ENCODE assay signal across 18 cellular contexts in genomic region chr1:179178965-179179364, GRCh38. TPM values are rescaled to one million over a fixed set of nuclear protein-coding genes. Genes with fewer than 3 reads are reported as not detected.
DNase-seq lines count a peak whose midpoint lies in the region; ATAC-seq, FAIRE-seq and TF ChIP-seq lines count a peak whose summit lies in the region.
"Had no signal": no experiment of that assay in that cellular context is flagged by ENCODE, and none has a peak within 500 bp of the region (broad histone marks: within the 10 kb centered on the region; RNA-seq: fewer than 3 reads in every experiment).

No MANE protein-coding gene starts in this region.

- no peaks in the 10 kb centered on the region for H3K27me3 ChIP-seq in A673 (replicated peaks; ENCODE audit: insufficient read depth, low read depth, low read length, poor library complexity)
- no peaks in the 10 kb centered on the region for H3K27me3 ChIP-seq in astrocyte (ENCODE audit: insufficient read depth, low read length)
- H3K27me3 ChIP-seq: esophagus squamous epithelium, neutrophil, uterus had no signal

- CTCF ChIA-PET in A673 (lab: Charles Lee) = no interaction called here
- CTCF ChIA-PET in activated CD4-positive, alpha-beta memory T cell treated with anti-CD3 and anti-CD28 coated beads for 36 hours (lab: Charles Lee) = no interaction called here

- peak overlapping the region; percentile 73 for H3K4me3 Mint-ChIP-seq in HFFc6
- H3K4me3 Mint-ChIP-seq in astrocyte (ENCODE audit: unreplicated experiment) = no peak overlapping the region
- H3K4me3 Mint-ChIP-seq in activated CD4-positive, alpha-beta memory T cell treated with anti-CD3 and anti-CD28 coated beads for 36 hours = no peak overlapping the region
- H3K4me3 Mint-ChIP-seq: activated naive CD8-positive, alpha-beta T cell treated with anti-CD3 and anti-CD28 coated beads, Interleukin-2, amount 10 ng/mL, durations not matched to agents 7 days and 5 days; T-helper 17 cell had no signal

- H3K36me3 ChIP-seq in A673 (ENCODE audit: insufficient read depth, low read length, poor library complexity, severe bottlenecking) (no peaks in the 10 kb centered on the region), astrocyte (ENCODE audit: insufficient read depth, low read length) (no peaks in the 10 kb centered on the region)
- H3K36me3 ChIP-seq: esophagus squamous epithelium, neutrophil, uterus had no signal

- H3K9me3 Mint-ChIP-seq in HFFc6 = no peaks in the 10 kb centered on the region
- H3K9me3 Mint-ChIP-seq in astrocyte (ENCODE audit: unreplicated experiment) = no peaks in the 10 kb centered on the region
- no peaks in the 10 kb centered on the region for H3K9me3 Mint-ChIP-seq in activated CD4-positive, alpha-beta memory T cell treated with anti-CD3 and anti-CD28 coated beads for 36 hours
- H3K9me3 Mint-ChIP-seq: activated naive CD8-positive, alpha-beta T cell treated with anti-CD3 and anti-CD28 coated beads, Interleukin-2, amount 10 ng/mL, durations not matched to agents 7 days and 5 days had no signal

- POLR2A ChIA-PET in A673 (lab: Charles Lee; ENCODE audit: low non-redundant PET) = no interaction called here
- POLR2A ChIA-PET in activated CD4-positive, alpha-beta memory T cell treated with anti-CD3 and anti-CD28 coated beads for 36 hours (lab: Charles Lee) = no interaction called here

- no peak overlapping the region for H3K9ac ChIP-seq in astrocyte (ENCODE audit: low read length)

- DNase-seq in A673 (ENCODE audit: low spot score) (peak; percentile 67), HFFc6 (peak; percentile 49), astrocyte (ENCODE audit: low read depth) (peak; percentile 74), fibroblast of the aortic adventitia (ENCODE audit: low read depth) (peak; percentile 80), SW480 (ENCODE audit: low spot score) (no peak)
- DNase-seq in activated CD4-positive, alpha-beta memory T cell treated with anti-CD3 and anti-CD28 coated beads for 36 hours = no peak
- DNase-seq: activated naive CD8-positive, alpha-beta T cell treated with anti-CD3 and anti-CD28 coated beads, Interleukin-2, amount 10 ng/mL, durations not matched to agents 7 days and 5 days; esophagus squamous epithelium; NCI-H1694 treated with DMSO at 0.1 percent for 48 hours; small intestine; stimulated activated naive CD8-positive, alpha-beta T cell treated with anti-CD3 and anti-CD28 coated beads, Interleukin-15, Interleukin-2, amounts not matched to agents 100 U/mL and 50 U/mL, for 24 hours; T-helper 17 cell; uterus had no signal

- H3K79me2 ChIP-seq in astrocyte (ENCODE audit: insufficient read depth, low read length) = peaks cover 71% of the 10 kb centered on the region

- H3K4me3 ChIP-seq in A673 (ENCODE audit: low read depth, low read length, poor library complexity, severe bottlenecking) (no peak overlapping the region), astrocyte (ENCODE audit: insufficient read depth, low read depth, low read length) (no peak overlapping the region), fibroblast of the aortic adventitia (ENCODE audit: low read depth, low read length) (no peak overlapping the region)
- H3K4me3 ChIP-seq: esophagus squamous epithelium, lung, uterus had no signal

- H3K4me2 ChIP-seq in astrocyte (ENCODE audit: low read length) = peak overlapping the region; percentile 37

- no peak for ATAC-seq in HG02938 (IDR thresholded peaks at IDR 0.05; ENCODE audit: unreplicated experiment)
- no peak for ATAC-seq in HG03442 (IDR thresholded peaks at IDR 0.05; ENCODE audit: unreplicated experiment)
- ATAC-seq: stimulated activated naive CD8-positive, alpha-beta T cell treated with anti-CD3 and anti-CD28 coated beads, Interleukin-15, Interleukin-2, amounts not matched to agents 100 U/mL and 50 U/mL, for 24 hours; T-helper 17 cell had no signal

- H3K27me3 Mint-ChIP-seq in HFFc6 (ENCODE audit: insufficient read depth) (no peaks in the 10 kb centered on the region), astrocyte (ENCODE audit: low read depth, unreplicated experiment) (no peaks in the 10 kb centered on the region)
- no peaks in the 10 kb centered on the region for H3K27me3 Mint-ChIP-seq in activated CD4-positive, alpha-beta memory T cell treated with anti-CD3 and anti-CD28 coated beads for 36 hours
- H3K27me3 Mint-ChIP-seq: activated naive CD8-positive, alpha-beta T cell treated with anti-CD3 and anti-CD28 coated beads, Interleukin-2, amount 10 ng/mL, durations not matched to agents 7 days and 5 days; T-helper 17 cell had no signal

- peaks cover 19% of the 10 kb centered on the region for H3K4me1 ChIP-seq in A673 (ENCODE audit: insufficient read depth, low read length, poor library complexity, severe bottlenecking)
- peaks cover 24% of the 10 kb centered on the region for H3K4me1 ChIP-seq in astrocyte (ENCODE audit: insufficient read depth, low read length)

- H2AFZ ChIP-seq in astrocyte (ENCODE audit: low read depth, low read length) = no peak overlapping the region

- no peak for TF ChIP-seq CTCF in A673 (conservative IDR thresholded peaks at IDR 0.05; ENCODE audit: low read depth, low read length)
- TF ChIP-seq CTCF in HFFc6 (IDR thresholded peaks at IDR 0.05) = no peak
- no peak for TF ChIP-seq CTCF in astrocyte (IDR thresholded peaks at IDR 0.05; ENCODE audit: insufficient read depth, low read depth, low read length)
- TF ChIP-seq CTCF in fibroblast of the aortic adventitia (IDR thresholded peaks at IDR 0.05; ENCODE audit: insufficient read depth, low read length) = no peak

- H3K36me3 Mint-ChIP-seq in HFFc6 (ENCODE audit: low read depth) = 0 out of 2 replicates have a peak, but pooled peaks cover 6% of the 10 kb centered on the region
- H3K36me3 Mint-ChIP-seq in astrocyte (ENCODE audit: low read depth, unreplicated experiment) = peaks cover 5% of the 10 kb centered on the region
- no peaks in the 10 kb centered on the region for H3K36me3 Mint-ChIP-seq in activated CD4-positive, alpha-beta memory T cell treated with anti-CD3 and anti-CD28 coated beads for 36 hours
- H3K36me3 Mint-ChIP-seq: activated naive CD8-positive, alpha-beta T cell treated with anti-CD3 and anti-CD28 coated beads, Interleukin-2, amount 10 ng/mL, durations not matched to agents 7 days and 5 days had no signal

- intact Hi-C loops in A673 (cut with micrococcal nuclease; ENCODE audit: unreplicated experiment) = loop anchor here (5.0 kb wide), 1 partner anchor 52 kb away; no protein-coding TSS in a partner anchor
- intact Hi-C loops in activated CD4-positive, alpha-beta memory T cell treated with anti-CD3 and anti-CD28 coated beads for 36 hours (cut with micrococcal nuclease) = no loop called here

- H4K20me1 ChIP-seq in astrocyte (ENCODE audit: insufficient read depth, low read length) = no peaks in the 10 kb centered on the region

- H3K4me1 Mint-ChIP-seq in HFFc6 (ENCODE audit: low read depth) (peaks cover 76% of the 10 kb centered on the region), astrocyte (ENCODE audit: low read depth, unreplicated experiment) (peaks cover 41% of the 10 kb centered on the region)
- H3K4me1 Mint-ChIP-seq in activated CD4-positive, alpha-beta memory T cell treated with anti-CD3 and anti-CD28 coated beads for 36 hours (ENCODE audit: low read depth) = peaks cover 2% of the 10 kb centered on the region

- H3K9me3 ChIP-seq in A673 (ENCODE audit: low read depth, low read length, poor library complexity, severe bottlenecking) (no peaks in the 10 kb centered on the region), astrocyte (ENCODE audit: insufficient read depth, low read depth, low read length) (no peaks in the 10 kb centered on the region)
- H3K9me3 ChIP-seq: esophagus squamous epithelium, neutrophil, uterus had no signal

- peak; percentile 52 for FAIRE-seq in astrocyte (lab: Jason Lieb, UNC)
- FAIRE-seq: RCC 7860, small intestine had no signal

- H3K27ac Mint-ChIP-seq in HFFc6 = peak overlapping the region; percentile 89
- H3K27ac Mint-ChIP-seq in astrocyte (ENCODE audit: unreplicated experiment) = peak overlapping the region; percentile 62
- H3K27ac Mint-ChIP-seq in activated CD4-positive, alpha-beta memory T cell treated with anti-CD3 and anti-CD28 coated beads for 36 hours = no peak overlapping the region
- H3K27ac Mint-ChIP-seq: activated naive CD8-positive, alpha-beta T cell treated with anti-CD3 and anti-CD28 coated beads, Interleukin-2, amount 10 ng/mL, durations not matched to agents 7 days and 5 days; T-helper 17 cell had no signal

- H3K27ac ChIP-seq in A673 (ENCODE audit: low read depth, low read length, poor library complexity, severe bottlenecking) = no peak overlapping the region
- H3K27ac ChIP-seq in astrocyte (ENCODE audit: low read depth, low read length) = peak overlapping the region; percentile 21
- H3K27ac ChIP-seq: esophagus squamous epithelium, neutrophil, uterus had no signal

- BruUV-seq in A673 (replicated peaks; lab: Mats Ljungman, UMichigan) = no TSS peak

RNA-seq across cellular contexts. Expression of gene ABL2, which starts 50.5 kb away (rescaled TPM):
- total RNA-seq in A673 (2021) (23.6 and 27.9 TPM in 2 replicates), astrocyte (71.6 and 110 TPM in 2 replicates), fibroblast of the aortic adventitia (ENCODE audit: low replicate concordance) (29.0 and 67.2 TPM in 2 replicates)
- 10 to 100 TPM; 54.1 to 65.9 (median 61.2) TPM for total RNA-seq in HFFc6 (2021; fragmentation: NEBNext Ultra II Directional; extraction: Animal tissue kit (Norgen Biotek cat#: 25700))
- total RNA-seq in activated CD4-positive, alpha-beta memory T cell treated with anti-CD3 and anti-CD28 coated beads for 36 hours = 1 to 10 TPM; 8.8 to 9.1 TPM

Comparison
In these comparisons a context has a peak if more than half of its experiments do, and no peak if none do; other contexts are left out.
1. DNase-seq: peak in A673 (single experiment), HFFc6 (single experiment), astrocyte (single experiment) and fibroblast of the aortic adventitia (single experiment); none in activated CD4-positive, alpha-beta memory T cell treated with anti-CD3 and anti-CD28 coated beads for 36 hours (single experiment) and SW480 (single experiment).